1 cellular context compared by ENCODE assay signal in the genomic region with DNA sequence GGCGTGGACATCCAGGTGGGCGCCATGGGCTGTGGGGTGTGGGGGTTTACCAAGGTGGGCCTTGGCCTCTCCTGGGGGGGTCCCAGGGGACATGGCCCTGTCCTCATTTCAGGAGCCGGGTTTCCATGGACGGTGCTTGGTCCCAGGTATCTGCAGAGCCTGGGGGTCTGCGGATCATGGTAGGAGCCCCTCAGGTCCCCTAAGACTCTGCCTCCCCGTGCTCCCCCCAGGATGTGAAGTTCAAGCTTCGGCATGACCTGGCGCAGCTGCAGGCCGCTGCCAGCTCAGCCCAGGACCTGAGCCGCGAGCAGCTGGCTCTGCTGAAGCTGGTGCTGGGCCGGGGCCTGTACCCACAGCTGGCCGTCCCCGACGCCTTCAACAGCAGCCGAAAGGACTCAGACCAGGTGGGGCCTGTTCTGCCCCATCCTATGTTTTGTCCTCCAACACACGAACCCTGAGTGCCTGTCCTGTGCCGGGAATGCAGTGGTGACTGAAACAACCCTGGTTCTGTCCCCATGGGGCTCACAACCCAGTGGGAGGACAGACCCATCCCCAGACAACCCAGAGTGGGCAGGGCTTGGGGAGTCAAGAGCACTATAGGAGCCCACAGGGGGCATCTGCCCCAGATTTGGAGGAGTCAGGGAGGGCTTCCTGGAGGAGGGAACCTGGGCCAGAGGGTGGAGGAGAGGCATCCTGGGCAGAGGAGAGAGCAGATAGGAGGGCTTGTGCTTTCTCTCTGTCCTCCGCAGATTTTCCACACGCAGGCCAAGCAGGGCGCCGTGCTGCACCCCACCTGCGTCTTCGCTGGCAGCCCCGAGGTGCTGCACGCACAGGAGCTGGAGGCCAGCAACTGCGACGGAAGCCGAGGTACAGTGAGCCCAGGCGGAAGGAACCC.
TF ChIP-seq lines count a peak whose summit lies in the region.

No MANE protein-coding gene starts in this region.

TF ChIP-seq in A549, 52 proteins besides CTCF, POLR2A, EP300 and RAD21:
- TF ChIP-seq ZFP36 (IDR thresholded peaks at IDR 0.05; ENCODE audit: borderline replicate concordance, partially characterized antibody) (peak; percentile 94), CBX8 (IDR thresholded peaks at IDR 0.05) (no peak)
